ENCODE assay signal across 24 cellular contexts in genomic region chr3:20320489-20320888, GRCh38.
A peak's percentile ranks its signal among the peaks of the same experiment; 100 is the strongest.
DNase-seq lines count a peak whose midpoint lies in the region; ATAC-seq, FAIRE-seq and TF ChIP-seq lines count a peak whose summit lies in the region.
"Had no signal": no experiment of that assay in that cellular context is flagged by ENCODE, and none has a peak within 500 bp of the region (broad histone marks: within the 10 kb centered on the region; RNA-seq: fewer than 3 reads in every experiment).

No MANE protein-coding gene starts in this region.

- H3K4me1 ChIP-seq in H1 (replicated peaks in 1 of 4; ENCODE audit: control insufficient read depth in 3 of 4, insufficient read depth in 4 of 4, low read length in 3 of 4), result no peaks in the 10 kb centered on the region
- peaks cover 6% of the 10 kb centered on the region for H3K4me1 ChIP-seq in neural progenitor cell
- H3K4me1 ChIP-seq: thyroid gland had no signal

- H3K36me3 Mint-ChIP-seq in neural progenitor cell (no peaks in the 10 kb centered on the region), glutamatergic neuron (ENCODE audit: unreplicated experiment) (peaks cover 4% of the 10 kb centered on the region)
- H3K36me3 Mint-ChIP-seq: activated CD8-positive, alpha-beta memory T cell treated with anti-CD3 and anti-CD28 coated beads, Interleukin-2, amount 10 ng/mL, durations not matched to agents 7 days and 5 days; activated naive CD4-positive, alpha-beta T cell treated with anti-CD3 and anti-CD28 coated beads, Interleukin-2, amount 50 U/mL, for 24 hours; naive thymus-derived CD4-positive, alpha-beta T cell had no signal

- no peaks in the 10 kb centered on the region for H3K36me3 ChIP-seq in H1 (ENCODE audit: control insufficient read depth in 2 of 4, insufficient read depth in 4 of 4, low read length in 3 of 4)
- no peaks in the 10 kb centered on the region for H3K36me3 ChIP-seq in neural progenitor cell
- H3K36me3 ChIP-seq: thyroid gland had no signal

- no peaks in the 10 kb centered on the region; a peak in 1 of 4 replicates for H3K9me3 ChIP-seq in H1 (ENCODE audit: insufficient read depth in 2 of 2, low read depth in 1 of 2, low read length in 1 of 2)
- no peaks in the 10 kb centered on the region for H3K9me3 ChIP-seq in neural progenitor cell (ENCODE audit: low read depth)
- H3K9me3 ChIP-seq: thyroid gland had no signal

- H3K79me2 ChIP-seq in H1 (ENCODE audit: control insufficient read depth in 1 of 2, insufficient read depth in 2 of 2, low read length in 2 of 2), result no peaks in the 10 kb centered on the region
- no peaks in the 10 kb centered on the region for H3K79me2 ChIP-seq in neural progenitor cell (ENCODE audit: low read depth)

- H3K27me3 Mint-ChIP-seq in neural progenitor cell (ENCODE audit: insufficient read depth, low read depth) (peaks cover 5% of the 10 kb centered on the region), glutamatergic neuron (ENCODE audit: unreplicated experiment) (no peaks in the 10 kb centered on the region)
- H3K27me3 Mint-ChIP-seq: activated CD8-positive, alpha-beta memory T cell treated with anti-CD3 and anti-CD28 coated beads, Interleukin-2, amount 10 ng/mL, durations not matched to agents 7 days and 5 days; activated naive CD4-positive, alpha-beta T cell treated with anti-CD3 and anti-CD28 coated beads, Interleukin-2, amount 50 U/mL, for 24 hours; naive thymus-derived CD4-positive, alpha-beta T cell; stimulated activated naive CD8-positive, alpha-beta T cell treated with anti-CD3 and anti-CD28 coated beads, Interleukin-15, Interleukin-2, amounts not matched to agents 100 ng/mL and 50 ng/mL, for 24 hours had no signal

- TF ChIP-seq CTCF in H1 (IDR thresholded peaks at IDR 0.05; ENCODE audit: control extremely low read depth in 1 of 3, insufficient read depth in 1 of 3, low read depth in 1 of 3, low read length in 3 of 3) (no peak), neural progenitor cell (IDR thresholded peaks at IDR 0.05) (no peak), glutamatergic neuron (IDR thresholded peaks at IDR 0.05; ENCODE audit: partially characterized antibody, unreplicated experiment) (no peak)

- no peak overlapping the region for H4K5ac ChIP-seq in H1 (ENCODE audit: insufficient read length, low read depth, low read length)

- no peak overlapping the region for H3K23ac ChIP-seq in H1 (ENCODE audit: insufficient read length)

- no peak overlapping the region for H3K56ac ChIP-seq in H1 (replicated peaks; ENCODE audit: insufficient read length, low read depth, low read length)

- no peaks in the 10 kb centered on the region for H3K23me2 ChIP-seq in H1 (ENCODE audit: low read depth, low read length)

- H2BK20ac ChIP-seq in H1 (ENCODE audit: low read length), result no peak overlapping the region

- no peak for TF ChIP-seq RAD21 in H1 (IDR thresholded peaks at IDR 0.05 in 1 of 2, conservative IDR thresholded peaks at IDR 0.05 in 1 of 2; ENCODE audit: low read depth in 2 of 2, low read length in 2 of 2)

- DNase-seq in G401 (ENCODE audit: low spot score) (peak; percentile 91), NCI-H510A treated with DMSO at 0.1 percent for 48 hours (lab: John Stamatoyannopoulos, UW) (peak; percentile 74), H1 (ENCODE audit: low read depth in 1 of 2, low spot score in 2 of 2) (no peak), pons (ENCODE audit: low spot score) (peak; percentile 22), neural progenitor cell (ENCODE audit: low spot score) (no peak), glutamatergic neuron (no peak), AG08396 (ENCODE audit: low spot score) (no peak)
- DNase-seq: activated CD4-positive, alpha-beta T cell treated with anti-CD3 and anti-CD28 coated beads, Interleukin-2, amount 50 U/mL, for 1 hour; activated CD8-positive, alpha-beta memory T cell treated with anti-CD3 and anti-CD28 coated beads, Interleukin-2, amount 10 ng/mL, durations not matched to agents 7 days and 5 days; cortex of kidney; HFFc6; KG1; left cardiac atrium; naive thymus-derived CD4-positive, alpha-beta T cell; NCI-H1436 treated with DMSO at 0.1 percent for 48 hours; stimulated activated CD4-positive, alpha-beta T cell treated with anti-CD3 and anti-CD28 coated beads, Interleukin-15, amount 100 ng/mL, for 24 hours; thyroid gland had no signal

- H2BK15ac ChIP-seq in H1 (ENCODE audit: low read length), result no peak overlapping the region

- H3K27ac Mint-ChIP-seq in neural progenitor cell (no peak overlapping the region), glutamatergic neuron (ENCODE audit: unreplicated experiment) (no peak overlapping the region)
- H3K27ac Mint-ChIP-seq: activated CD8-positive, alpha-beta memory T cell treated with anti-CD3 and anti-CD28 coated beads, Interleukin-2, amount 10 ng/mL, durations not matched to agents 7 days and 5 days; activated naive CD4-positive, alpha-beta T cell treated with anti-CD3 and anti-CD28 coated beads, Interleukin-2, amount 50 U/mL, for 24 hours; activated T-helper 1 cell treated with anti-CD3 and anti-CD28 coated beads, Interleukin-12 subunit alpha, Interleukin-12 subunit beta, Interleukin-2, Interleukin-4 antibody, amounts not matched to agents 30 ng/mL and 10 ng/mL and 1 ng/mL, durations not matched to agents 14 hours and 24 hours and 36 hours; HFFc6; naive thymus-derived CD4-positive, alpha-beta T cell; stimulated activated naive CD8-positive, alpha-beta T cell treated with anti-CD3 and anti-CD28 coated beads, Interleukin-15, Interleukin-2, amounts not matched to agents 100 ng/mL and 50 ng/mL, for 24 hours had no signal

- CTCF ChIA-PET in H1 (lab: Charles Lee; ENCODE audit: partially characterized antibody), result interaction anchor here (1.6 kb wide), 1 partner anchor 166 kb away, joined by 3 read pairs; no protein-coding TSS in a partner anchor

- 87% methylated on average over 3 of the region's 3 CpGs; no CpG with 5 or more reads in 1 of the 2 experiments for WGBS in H1 (ENCODE audit: extremely low coverage in 1 of 2, insufficient coverage in 1 of 2, insufficient read length in 1 of 2, insufficient replicate concordance in 2 of 2, low coverage in 1 of 2, low lambda C conversion rate in 2 of 2, missing lambda C conversion rate in 1 of 2), 2 experiments

- H3K4me2 ChIP-seq in H1 (ENCODE audit: insufficient read depth in 1 of 2, low read depth in 2 of 2, low read length in 2 of 2), result no peak overlapping the region
- no peak overlapping the region for H3K4me2 ChIP-seq in neural progenitor cell

- no peak overlapping the region for H3K14ac ChIP-seq in H1 (ENCODE audit: insufficient read length)

- no peak for ATAC-seq in HG03354 (IDR thresholded peaks at IDR 0.05; ENCODE audit: poor library complexity, severe bottlenecking, unreplicated experiment)
- ATAC-seq: activated CD8-positive, alpha-beta memory T cell treated with anti-CD3 and anti-CD28 coated beads, Interleukin-2, amount 10 ng/mL, durations not matched to agents 7 days and 5 days; left cardiac atrium; naive thymus-derived CD4-positive, alpha-beta T cell; sciatic nerve; SK-N-SH treated with all-trans-retinoic acid at 6 μM for 48 hours had no signal

- peaks cover 7% of the 10 kb centered on the region for H3K4me1 Mint-ChIP-seq in neural progenitor cell
- H3K4me1 Mint-ChIP-seq in glutamatergic neuron (ENCODE audit: low read depth, unreplicated experiment), result peaks cover 5% of the 10 kb centered on the region
- H3K4me1 Mint-ChIP-seq: activated CD8-positive, alpha-beta memory T cell treated with anti-CD3 and anti-CD28 coated beads, Interleukin-2, amount 10 ng/mL, durations not matched to agents 7 days and 5 days; activated naive CD4-positive, alpha-beta T cell treated with anti-CD3 and anti-CD28 coated beads, Interleukin-2, amount 50 U/mL, for 24 hours; naive thymus-derived CD4-positive, alpha-beta T cell had no signal

- H3K4me3 Mint-ChIP-seq in neural progenitor cell, result no peak overlapping the region
- no peak overlapping the region for H3K4me3 Mint-ChIP-seq in glutamatergic neuron (ENCODE audit: unreplicated experiment)
- H3K4me3 Mint-ChIP-seq: activated CD8-positive, alpha-beta memory T cell treated with anti-CD3 and anti-CD28 coated beads, Interleukin-2, amount 10 ng/mL, durations not matched to agents 7 days and 5 days; activated naive CD4-positive, alpha-beta T cell treated with anti-CD3 and anti-CD28 coated beads, Interleukin-2, amount 50 U/mL, for 24 hours; activated T-helper 1 cell treated with anti-CD3 and anti-CD28 coated beads, Interleukin-12 subunit alpha, Interleukin-12 subunit beta, Interleukin-2, Interleukin-4 antibody, amounts not matched to agents 30 ng/mL and 10 ng/mL and 1 ng/mL, durations not matched to agents 14 hours and 24 hours and 36 hours; HFFc6; naive thymus-derived CD4-positive, alpha-beta T cell; stimulated activated naive CD8-positive, alpha-beta T cell treated with anti-CD3 and anti-CD28 coated beads, Interleukin-15, Interleukin-2, amounts not matched to agents 100 ng/mL and 50 ng/mL, for 24 hours had no signal

- H2BK120ac ChIP-seq in H1 (replicated peaks; ENCODE audit: low read depth, low read length), result no peak overlapping the region

- H3K4ac ChIP-seq in H1 (replicated peaks; ENCODE audit: insufficient read length, low read depth, low read length), result no peak overlapping the region

- H3F3A ChIP-seq in neural progenitor cell (ENCODE audit: low read depth), result no peaks in the 10 kb centered on the region

- in situ Hi-C loops in G401 (cut with HindIII; ENCODE audit: low sequenced_read_pairs), result no loop called here

- H3K27ac ChIP-seq in H1 (ENCODE audit: low read depth, low read length), result no peak overlapping the region
- no peak overlapping the region for H3K27ac ChIP-seq in neural progenitor cell
- H3K27ac ChIP-seq: C4-2B, thyroid gland had no signal

- H2BK12ac ChIP-seq in H1 (ENCODE audit: low read depth, low read length), result no peak overlapping the region

- H3K27me3 ChIP-seq in H1 (replicated peaks in 1 of 4; ENCODE audit: control insufficient read depth in 3 of 4, extremely low read depth in 1 of 4, insufficient read depth in 3 of 4, low read length in 3 of 4) (no peaks in the 10 kb centered on the region), neural progenitor cell (no peaks in the 10 kb centered on the region)
- H3K27me3 ChIP-seq: thyroid gland had no signal

- peak overlapping the region; percentile 82; the same call in 1 of the 2 replicates for H2AFZ ChIP-seq in H1 (ENCODE audit: low read length)
- H2AFZ ChIP-seq in neural progenitor cell (replicated peaks), result no peak overlapping the region

- no peak overlapping the region for H3K18ac ChIP-seq in H1 (ENCODE audit: extremely low read depth, low read length)

- H4K91ac ChIP-seq in H1 (replicated peaks; ENCODE audit: insufficient read length, low read length), result no peak overlapping the region

- H3K4me3 ChIP-seq in H1 (ENCODE audit: extremely low read depth in 1 of 4, insufficient read depth in 2 of 4, low read depth in 3 of 4, low read length in 4 of 4), result no peak overlapping the region
- H3K4me3 ChIP-seq in neural progenitor cell, result no peak overlapping the region
- H3K4me3 ChIP-seq: thyroid gland had no signal

- no peak overlapping the region for H2BK5ac ChIP-seq in H1 (ENCODE audit: low read depth, low read length)

- H4K20me1 ChIP-seq in H1 (replicated peaks in 1 of 2; ENCODE audit: control insufficient read depth in 1 of 2, insufficient read depth in 2 of 2, low read length in 2 of 2) (no peaks in the 10 kb centered on the region), neural progenitor cell (ENCODE audit: low read depth) (no peaks in the 10 kb centered on the region)

- POLR2A ChIA-PET in H1 (lab: Charles Lee; ENCODE audit: partially characterized antibody), result no interaction called here

- no peak for TF ChIP-seq EP300 in H1 (IDR thresholded peaks at IDR 0.05; ENCODE audit: borderline replicate concordance in 1 of 2, low read depth in 2 of 2, low read length in 2 of 2)

- no peak overlapping the region for H4K8ac ChIP-seq in H1 (ENCODE audit: extremely low read depth, insufficient read depth, low read length)

- FAIRE-seq in H1 (lab: Jason Lieb, UNC), result no peak

- no peak for TF ChIP-seq POLR2A in H1 (IDR thresholded peaks at IDR 0.05; ENCODE audit: control extremely low read depth in 1 of 2, low read depth in 2 of 2, low read length in 2 of 2)

- H3K79me1 ChIP-seq in H1 (ENCODE audit: low read depth, low read length), result no peaks in the 10 kb centered on the region

- H3K9me3 Mint-ChIP-seq in neural progenitor cell (no peaks in the 10 kb centered on the region), glutamatergic neuron (ENCODE audit: unreplicated experiment) (peaks cover 2% of the 10 kb centered on the region)
- H3K9me3 Mint-ChIP-seq: activated naive CD4-positive, alpha-beta T cell treated with anti-CD3 and anti-CD28 coated beads, Interleukin-2, amount 50 U/mL, for 24 hours; activated T-helper 1 cell treated with anti-CD3 and anti-CD28 coated beads, Interleukin-12 subunit alpha, Interleukin-12 subunit beta, Interleukin-2, Interleukin-4 antibody, amounts not matched to agents 30 ng/mL and 10 ng/mL and 1 ng/mL, durations not matched to agents 14 hours and 24 hours and 36 hours; naive thymus-derived CD4-positive, alpha-beta T cell; stimulated activated naive CD8-positive, alpha-beta T cell treated with anti-CD3 and anti-CD28 coated beads, Interleukin-15, Interleukin-2, amounts not matched to agents 100 ng/mL and 50 ng/mL, for 24 hours had no signal

- no peak overlapping the region for H2AK5ac ChIP-seq in H1 (ENCODE audit: low read depth, low read length)

- H3K9ac ChIP-seq in H1 (replicated peaks in 1 of 4; ENCODE audit: extremely low read depth in 1 of 4, low read depth in 3 of 4, low read length in 3 of 4) (no peak overlapping the region), neural progenitor cell (no peak overlapping the region)

Comparison
In these comparisons a context has a peak if more than half of its experiments do, and no peak if none do; other contexts are left out.
1. DNase-seq: peak in G401 (single experiment), NCI-H510A treated with DMSO at 0.1 percent for 48 hours (single experiment) and pons (single experiment); none in H1 (0 of 2), neural progenitor cell (single experiment), glutamatergic neuron (single experiment) and AG08396 (single experiment).